8 cellular contexts compared by ENCODE assay signal in genomic region chr3:13495921-13496723, GRCh38. TPM values are rescaled to one million over a fixed set of nuclear protein-coding genes. Genes with fewer than 3 reads are reported as not detected.
A peak's percentile ranks its signal among the peaks of the same experiment; 100 is the strongest.
DNase-seq lines count a peak whose midpoint lies in the region; ATAC-seq lines count a peak whose summit lies in the region.

No MANE protein-coding gene starts in this region.

- CTCF ChIA-PET in activated CD4-positive, alpha-beta memory T cell treated with anti-CD3 and anti-CD28 coated beads for 36 hours (lab: Charles Lee), result interaction anchor here (0.6 to 9.1 kb wide), 22 partner anchors 9 to 629 kb away, joined by 3 to 456 read pairs (median 3); partner anchors contain the start of genes CHCHD4, HDAC11, TMEM43 and WNT7A

- intact Hi-C loops in activated CD4-positive, alpha-beta memory T cell treated with anti-CD3 and anti-CD28 coated beads for 36 hours (cut with micrococcal nuclease), result loop anchor here (1.0 to 5.0 kb wide), 2 partner anchors 152 to 386 kb away; partner anchors contain the start of gene WNT7A

- peak; percentile 69 for ATAC-seq in HG03066 (IDR thresholded peaks at IDR 0.05; ENCODE audit: low read depth, unreplicated experiment)

- POLR2A ChIA-PET in activated CD4-positive, alpha-beta memory T cell treated with anti-CD3 and anti-CD28 coated beads for 36 hours (lab: Charles Lee), result no interaction called here

- no peak overlapping the region for H3K4me3 Mint-ChIP-seq in activated CD4-positive, alpha-beta memory T cell treated with anti-CD3 and anti-CD28 coated beads for 36 hours

- H3K27ac Mint-ChIP-seq in activated CD4-positive, alpha-beta memory T cell treated with anti-CD3 and anti-CD28 coated beads for 36 hours, result no peak overlapping the region

- no peaks in the 10 kb centered on the region for H3K27me3 Mint-ChIP-seq in activated CD4-positive, alpha-beta memory T cell treated with anti-CD3 and anti-CD28 coated beads for 36 hours

- peak; percentile 85 for DNase-seq in DMS 273 (lab: John Stamatoyannopoulos, UW; ENCODE audit: unreplicated experiment)
- DNase-seq in DMS 273 treated with DMSO at 0.1 percent for 48 hours (lab: John Stamatoyannopoulos, UW), result no peak
- DNase-seq in NCI-H510A treated with DMSO at 0.1 percent for 48 hours (lab: John Stamatoyannopoulos, UW), result peak; percentile 82
- DNase-seq in activated CD4-positive, alpha-beta memory T cell treated with anti-CD3 and anti-CD28 coated beads for 36 hours, result peak; percentile 82
- DNase-seq in dermis microvascular lymphatic vessel endothelial cell (ENCODE audit: low read depth in 2 of 2), result peak; percentile 67 to 75
- peak; percentile 78 to 88 for DNase-seq in lung microvascular endothelial cell (ENCODE audit: low read depth in 2 of 2)
- DNase-seq in stimulated activated CD8-positive, alpha-beta memory T cell treated with anti-CD3 and anti-CD28 coated beads, Interleukin-15, amount 100 ng/mL, for 1 hour (ENCODE audit: low read depth), result peak; percentile 52

- H3K36me3 Mint-ChIP-seq in activated CD4-positive, alpha-beta memory T cell treated with anti-CD3 and anti-CD28 coated beads for 36 hours, result no peaks in the 10 kb centered on the region

- no peaks in the 10 kb centered on the region for H3K9me3 Mint-ChIP-seq in activated CD4-positive, alpha-beta memory T cell treated with anti-CD3 and anti-CD28 coated beads for 36 hours

- no peaks in the 10 kb centered on the region for H3K4me1 Mint-ChIP-seq in activated CD4-positive, alpha-beta memory T cell treated with anti-CD3 and anti-CD28 coated beads for 36 hours (ENCODE audit: low read depth)

RNA-seq across cellular contexts. Expression of gene HDAC11, which starts 16.0 kb away (rescaled TPM):
- total RNA-seq in activated CD4-positive, alpha-beta memory T cell treated with anti-CD3 and anti-CD28 coated beads for 36 hours, result 1 to 10 TPM; 3.3 to 4.3 TPM
- total RNA-seq in dermis microvascular lymphatic vessel endothelial cell (6.3 and 7.6 TPM in 2 replicates), lung microvascular endothelial cell (5.2 and 6.9 TPM in 2 replicates)

RNA-seq across cellular contexts. Expression of gene FBLN2, which starts 52.8 kb away (rescaled TPM):
- not detected for total RNA-seq in activated CD4-positive, alpha-beta memory T cell treated with anti-CD3 and anti-CD28 coated beads for 36 hours
- 2.7 and 10.4 TPM in 2 replicates for total RNA-seq in dermis microvascular lymphatic vessel endothelial cell
- total RNA-seq in lung microvascular endothelial cell, result 2.6 and 10.9 TPM in 2 replicates
